Comparison of ENCODE assay signal across 8 cellular contexts in the genomic region with DNA sequence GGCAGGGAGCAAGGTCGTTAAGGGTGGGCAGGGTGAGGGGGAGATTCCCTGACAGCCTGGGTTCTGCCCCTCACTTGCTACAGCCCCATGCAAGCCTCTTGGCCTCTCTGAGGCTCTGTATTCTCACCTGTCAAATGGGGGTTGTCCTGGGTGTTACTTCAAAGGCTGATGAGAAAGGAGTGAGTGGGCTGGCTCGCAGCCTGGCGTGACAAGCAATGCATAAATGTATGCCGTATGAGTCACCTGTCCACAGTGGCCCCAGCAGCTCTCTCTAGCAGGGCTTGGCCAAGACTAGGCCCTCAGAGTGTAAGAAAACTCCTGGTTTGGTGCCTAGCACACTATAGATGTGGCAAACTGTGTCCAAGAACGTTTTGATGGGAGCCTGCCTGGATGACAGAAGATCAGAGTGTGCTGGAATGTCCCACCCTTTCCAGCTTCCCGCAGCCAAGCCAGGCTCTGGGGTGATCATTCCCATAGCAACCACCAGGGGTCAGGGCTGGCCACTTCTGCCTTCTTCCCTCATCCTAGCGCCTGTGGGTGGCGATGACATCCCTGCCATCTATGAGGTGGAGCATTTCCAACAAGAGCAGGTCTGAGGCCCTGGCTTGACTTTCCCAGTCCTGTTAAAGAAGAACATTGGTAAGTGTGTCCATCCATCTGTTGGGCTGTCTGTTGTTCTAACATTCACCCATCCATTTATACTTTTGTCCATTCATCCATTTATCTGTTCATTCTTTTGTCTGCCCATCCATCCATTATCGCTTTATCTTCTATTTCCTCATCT. TPM values are rescaled to one million over a fixed set of nuclear protein-coding genes. Genes with fewer than 3 reads are reported as not detected.
DNase-seq lines count a peak whose midpoint lies in the region; ATAC-seq and TF ChIP-seq lines count a peak whose summit lies in the region.

No MANE protein-coding gene starts in this region.

- no peaks in the 10 kb centered on the region for H3K4me1 ChIP-seq in OCI-LY3 (ENCODE audit: low read length)
- no peaks in the 10 kb centered on the region for H3K4me1 ChIP-seq in thyroid gland

- intact Hi-C loops in thyroid gland (cut with DNase I) = loop anchor here (5.0 kb wide), 1 partner anchor 61 kb away; no protein-coding TSS in a partner anchor

- peak overlapping the region; percentile 67 for H3K4me3 Mint-ChIP-seq in activated T-cell treated with anti-CD3 and anti-CD28 coated beads, Interleukin-2, amount 50 U/mL, for 4 hours
- H3K4me3 Mint-ChIP-seq in nephron progenitor cell = no peak overlapping the region

- H3K9me3 ChIP-seq in OCI-LY3 (ENCODE audit: insufficient read depth, low read length) (peaks cover 4% of the 10 kb centered on the region; the same call in 1 of the 2 replicates), thyroid gland (no peaks in the 10 kb centered on the region)

- no peak overlapping the region for H3K27ac Mint-ChIP-seq in nephron progenitor cell

- H3K27me3 ChIP-seq in OCI-LY3 (ENCODE audit: low read depth, low read length) = peaks cover 51% of the 10 kb centered on the region
- H3K27me3 ChIP-seq in thyroid gland = no peaks in the 10 kb centered on the region

- H2AFZ ChIP-seq in OCI-LY3 (ENCODE audit: low read depth, low read length) = no peak overlapping the region

- DNase-seq in DMS 273 treated with DMSO at 0.1 percent for 48 hours (lab: John Stamatoyannopoulos, UW) (peak; percentile 54), HS-5 (ENCODE audit: low read depth) (peak; percentile 75), fibroblast of gingiva (ENCODE audit: low read depth) (peak; percentile 53), nephron progenitor cell (peak; percentile 82), thyroid gland (peak; percentile 79 to 81)
- peak; percentile 48 for DNase-seq in activated T-cell treated with anti-CD3 and anti-CD28 coated beads, Interleukin-2, amount 50 U/mL, for 4 hours

- no peak overlapping the region for H3K9ac ChIP-seq in OCI-LY3 (ENCODE audit: low read length)

- TF ChIP-seq POLR2A in thyroid gland (IDR thresholded peaks at IDR 0.05) = no peak

- H3K36me3 ChIP-seq in OCI-LY3 (replicated peaks; ENCODE audit: low read depth, low read length) (no peaks in the 10 kb centered on the region), thyroid gland (no peaks in the 10 kb centered on the region)

- H4K20me1 ChIP-seq in OCI-LY3 (ENCODE audit: insufficient read depth, low read length) = no peaks in the 10 kb centered on the region

- no peak overlapping the region for H3K4me2 ChIP-seq in OCI-LY3 (ENCODE audit: low read length)

- H3K9me3 Mint-ChIP-seq in activated T-cell treated with anti-CD3 and anti-CD28 coated beads, Interleukin-2, amount 50 U/mL, for 4 hours = peaks cover 9% of the 10 kb centered on the region
- H3K9me3 Mint-ChIP-seq in nephron progenitor cell = peaks cover 16% of the 10 kb centered on the region

- WGBS in thyroid gland, 2 donors = 26 to 31% methylated on average over 9 of the region's 9 CpGs

- TF ChIP-seq CTCF in OCI-LY3 (IDR thresholded peaks at IDR 0.05; ENCODE audit: low read depth, low read length) (peak; percentile 86), nephron progenitor cell (IDR thresholded peaks at IDR 0.05) (peak; percentile 93), thyroid gland (IDR thresholded peaks at IDR 0.05) (peak; percentile 76 to 98 (median 90))

- no peaks in the 10 kb centered on the region for H3K27me3 Mint-ChIP-seq in activated T-cell treated with anti-CD3 and anti-CD28 coated beads, Interleukin-2, amount 50 U/mL, for 4 hours (ENCODE audit: low read depth)
- peaks cover 30% of the 10 kb centered on the region for H3K27me3 Mint-ChIP-seq in nephron progenitor cell (ENCODE audit: low read depth, poor library complexity)

- H3K79me2 ChIP-seq in OCI-LY3 (ENCODE audit: low read length) = no peaks in the 10 kb centered on the region

- H3K4me1 Mint-ChIP-seq in activated T-cell treated with anti-CD3 and anti-CD28 coated beads, Interleukin-2, amount 50 U/mL, for 4 hours (ENCODE audit: low read depth) = peaks cover 43% of the 10 kb centered on the region
- peaks cover 10% of the 10 kb centered on the region for H3K4me1 Mint-ChIP-seq in nephron progenitor cell

- H3K27ac ChIP-seq in OCI-LY3 (ENCODE audit: low read length) (no peak overlapping the region), thyroid gland (peak overlapping the region in 1 of 3 donors; percentile 34)

- H3K4me3 ChIP-seq in OCI-LY3 (ENCODE audit: low read length) = no peak overlapping the region
- no peak overlapping the region for H3K4me3 ChIP-seq in thyroid gland (replicated peaks in 1 of 3)

- peaks cover 3% of the 10 kb centered on the region for H3K36me3 Mint-ChIP-seq in activated T-cell treated with anti-CD3 and anti-CD28 coated beads, Interleukin-2, amount 50 U/mL, for 4 hours (ENCODE audit: insufficient read depth)
- H3K36me3 Mint-ChIP-seq in nephron progenitor cell (ENCODE audit: low read depth) = no peaks in the 10 kb centered on the region

- ATAC-seq in GM21360 (IDR thresholded peaks at IDR 0.05; ENCODE audit: unreplicated experiment) = peak; percentile 66
- ATAC-seq in activated T-cell treated with anti-CD3 and anti-CD28 coated beads, Interleukin-2, amount 50 U/mL, for 4 hours = peak; percentile 87 to 89

RNA-seq across cellular contexts. Expression of gene ADGRG1, which starts 37.2 kb away (rescaled TPM):
- total RNA-seq in activated T-cell treated with anti-CD3 and anti-CD28 coated beads, Interleukin-2, amount 50 U/mL, for 4 hours = 10 to 100 TPM in 1 of 3 donors, 1 to 10 TPM in 2; 3.6 to 11.9 (median 6.7) TPM
- total RNA-seq in thyroid gland = 100 to 1,000 TPM; 120 to 295 (median 239) TPM

RNA-seq across cellular contexts. Expression of gene ADGRG5, which starts 48.8 kb away (rescaled TPM):
- total RNA-seq in activated T-cell treated with anti-CD3 and anti-CD28 coated beads, Interleukin-2, amount 50 U/mL, for 4 hours = 1 to 10 TPM; 1.7 to 6.7 (median 6.5) TPM
- under 1 TPM; 0.22 to 0.63 (median 0.33) TPM for total RNA-seq in thyroid gland

RNA-seq across cellular contexts. Expression of gene CCDC102A, which starts 54.9 kb away (rescaled TPM):
- total RNA-seq in activated T-cell treated with anti-CD3 and anti-CD28 coated beads, Interleukin-2, amount 50 U/mL, for 4 hours = 1 to 10 TPM; 4.6 to 8.9 (median 6.9) TPM
- total RNA-seq in thyroid gland = 10 to 100 TPM; 13.1 to 34.9 (median 18.9) TPM

Comparison
In these comparisons a context has a peak if more than half of its experiments do, and no peak if none do; other contexts are left out.
1. RNA of gene ADGRG1, which starts 37.2 kb away (total RNA-seq): 120 to 295 TPM in thyroid gland; 3.6 to 11.9 TPM in activated T-cell treated with anti-CD3 and anti-CD28 coated beads, Interleukin-2, amount 50 U/mL, for 4 hours; every median in the first group is over 4 times any median in the second.
2. Peak in every context shown above with its lines, with median percentiles within 50 percentile points of each other: DNase-seq and CTCF ChIP-seq.